ENCODE assay signal across 23 cellular contexts in the genomic region with DNA sequence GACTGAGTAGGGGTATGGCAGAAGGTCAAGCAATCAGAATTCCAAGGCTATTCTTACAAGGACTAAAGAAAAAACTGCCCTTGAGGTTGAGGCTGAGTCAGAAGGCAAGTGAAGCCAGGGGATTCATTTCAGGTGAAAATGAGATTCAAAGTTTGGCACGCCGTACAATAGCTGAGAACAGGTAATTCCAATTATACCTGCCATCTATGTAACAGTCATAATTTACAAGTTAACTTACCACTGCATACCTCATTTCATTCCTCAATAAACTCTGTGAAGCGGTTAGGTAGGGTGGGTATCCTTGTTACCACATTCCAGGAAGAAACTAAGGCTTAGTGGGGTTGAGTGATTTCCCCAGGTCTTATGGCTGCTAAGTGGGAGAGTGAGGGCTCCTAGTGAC.
DNase-seq lines count a peak whose midpoint lies in the region; ATAC-seq, FAIRE-seq and TF ChIP-seq lines count a peak whose summit lies in the region.
"Had no signal": no experiment of that assay in that cellular context is flagged by ENCODE, and none has a peak within 500 bp of the region (broad histone marks: within the 10 kb centered on the region; RNA-seq: fewer than 3 reads in every experiment).

No MANE protein-coding gene starts in this region.

- H3K4me2 ChIP-seq in keratinocyte (ENCODE audit: control insufficient read depth, extremely low read depth, insufficient read depth, low read depth, low read length) = no peak overlapping the region
- H3K4me2 ChIP-seq: BLaER1 had no signal

- H3K36me3 Mint-ChIP-seq in stimulated activated naive CD8-positive, alpha-beta T cell treated with anti-CD3 and anti-CD28 coated beads, Interleukin-15, Interleukin-2, amounts not matched to agents 100 ng/mL and 50 ng/mL, for 24 hours (ENCODE audit: low read depth) = no peaks in the 10 kb centered on the region
- H3K36me3 Mint-ChIP-seq: CD4-positive, CD25-positive, alpha-beta regulatory T cell; CD8-positive, alpha-beta T cell had no signal

- FAIRE-seq in keratinocyte (lab: Jason Lieb, UNC) = peak; percentile 71
- FAIRE-seq: A204.1, G401.6, GM12892, H1 had no signal

- no peak overlapping the region for H3K27ac ChIP-seq in keratinocyte (ENCODE audit: control insufficient read depth, insufficient read depth, low read length)
- H3K27ac ChIP-seq: 22Rv1, BLaER1, C4-2B, GM23248 had no signal

- DNase-seq in stimulated activated naive CD8-positive, alpha-beta T cell treated with anti-CD3 and anti-CD28 coated beads, Interleukin-15, amount 100 ng/mL, for 72 hours = no peak
- no peak for DNase-seq in keratinocyte (ENCODE audit: low read depth, low spot score)
- peak; percentile 36 for DNase-seq in renal cortical epithelial cell (ENCODE audit: low read depth)
- no peak for DNase-seq in HEK293T (ENCODE audit: extremely low spot score)
- no peak for DNase-seq in NCI-H187 treated with DMSO at 0.1 percent for 48 hours (lab: John Stamatoyannopoulos, UW)
- DNase-seq in activated CD4-positive, alpha-beta T cell treated with anti-CD3 and anti-CD28 coated beads, Interleukin-2, amount 50 U/mL, for 4 hours = no peak
- DNase-seq: Caco-2; CD4-positive, CD25-positive, alpha-beta regulatory T cell; CD8-positive, alpha-beta T cell; DMS153; DND-41; GM23248; H7; HCEC 1CT had no signal

- POLR2A ChIA-PET in HEK293T (lab: Yijun Ruan, JAX) = no interaction called here

- dilution Hi-C loops in keratinocyte (cut with MboI; ENCODE audit: extremely low pct_ligation_motif_present, low sequenced_read_pairs) = no loop called here

- H3K4me1 Mint-ChIP-seq in stimulated activated naive CD8-positive, alpha-beta T cell treated with anti-CD3 and anti-CD28 coated beads, Interleukin-15, Interleukin-2, amounts not matched to agents 100 ng/mL and 50 ng/mL, for 24 hours (ENCODE audit: low read depth) = no peaks in the 10 kb centered on the region
- no peaks in the 10 kb centered on the region for H3K4me1 Mint-ChIP-seq in stimulated activated naive CD8-positive, alpha-beta T cell treated with anti-CD3 and anti-CD28 coated beads, Interleukin-15, amount 100 ng/mL, for 72 hours
- H3K4me1 Mint-ChIP-seq: B cell; CD4-positive, CD25-positive, alpha-beta regulatory T cell had no signal

- no peaks in the 10 kb centered on the region for H3K27me3 ChIP-seq in keratinocyte (ENCODE audit: control insufficient read depth, extremely low read depth, insufficient read depth, low read length)
- H3K27me3 ChIP-seq: BLaER1 had no signal

- peak overlapping the region; percentile 10 for H3K27ac Mint-ChIP-seq in stimulated activated naive CD8-positive, alpha-beta T cell treated with anti-CD3 and anti-CD28 coated beads, Interleukin-15, Interleukin-2, amounts not matched to agents 100 ng/mL and 50 ng/mL, for 24 hours
- H3K27ac Mint-ChIP-seq in stimulated activated naive CD8-positive, alpha-beta T cell treated with anti-CD3 and anti-CD28 coated beads, Interleukin-15, amount 100 ng/mL, for 72 hours = no peak overlapping the region
- H3K27ac Mint-ChIP-seq: B cell; CD8-positive, alpha-beta T cell had no signal

- TF ChIP-seq CTCF in keratinocyte (optimal IDR thresholded peaks at IDR 0.05 in 1 of 3, IDR thresholded peaks at IDR 0.05 in 1 of 3, conservative IDR thresholded peaks at IDR 0.05 in 1 of 3; ENCODE audit: extremely low read depth in 1 of 3, insufficient read depth in 2 of 3, low read length in 3 of 3) = no peak

- no peaks in the 10 kb centered on the region for H3K9me3 ChIP-seq in keratinocyte (ENCODE audit: control insufficient read depth, low read depth, low read length)
- H3K9me3 ChIP-seq: BLaER1, Caco-2 had no signal

- no peak overlapping the region for H2AFZ ChIP-seq in keratinocyte (ENCODE audit: control insufficient read depth, low read length)
- H2AFZ ChIP-seq: GM23248 had no signal

- H3K79me2 ChIP-seq in keratinocyte (ENCODE audit: control insufficient read depth, insufficient read depth, low read length) = no peaks in the 10 kb centered on the region

- H4K20me1 ChIP-seq in keratinocyte (ENCODE audit: control insufficient read depth, extremely low read depth, insufficient read depth, low read length) = no peaks in the 10 kb centered on the region
- H4K20me1 ChIP-seq: BLaER1 had no signal

- no peak overlapping the region for H3K4me3 ChIP-seq in keratinocyte (ENCODE audit: control insufficient read depth in 2 of 3, extremely low read depth in 1 of 3, insufficient read depth in 2 of 3, low read depth in 1 of 3, low read length in 3 of 3)
- H3K4me3 ChIP-seq: BLaER1, GM23248 had no signal

- H3K4me1 ChIP-seq in keratinocyte (ENCODE audit: control insufficient read depth, extremely low read depth, insufficient read depth, low read length) = peaks cover 26% of the 10 kb centered on the region
- H3K4me1 ChIP-seq: BLaER1, Caco-2 had no signal

- H3K27me3 Mint-ChIP-seq in stimulated activated naive CD8-positive, alpha-beta T cell treated with anti-CD3 and anti-CD28 coated beads, Interleukin-15, Interleukin-2, amounts not matched to agents 100 ng/mL and 50 ng/mL, for 24 hours = peaks cover 10% of the 10 kb centered on the region
- peaks cover 7% of the 10 kb centered on the region for H3K27me3 Mint-ChIP-seq in stimulated activated naive CD8-positive, alpha-beta T cell treated with anti-CD3 and anti-CD28 coated beads, Interleukin-15, amount 100 ng/mL, for 72 hours

- no peak overlapping the region for H3K9ac ChIP-seq in keratinocyte (ENCODE audit: control insufficient read depth, extremely low read depth, insufficient read depth, low read length)
- H3K9ac ChIP-seq: BLaER1, GM23248 had no signal

- H3K9me1 ChIP-seq in keratinocyte (ENCODE audit: control insufficient read depth, extremely low read depth, insufficient read depth, low read length) = no peaks in the 10 kb centered on the region

- H3K36me3 ChIP-seq in keratinocyte (ENCODE audit: control insufficient read depth in 2 of 2, extremely low read depth in 1 of 2, insufficient read depth in 2 of 2, low read length in 2 of 2) = no peaks in the 10 kb centered on the region
- H3K36me3 ChIP-seq: BLaER1 had no signal

- CTCF ChIA-PET in HEK293T (lab: Yijun Ruan, JAX) = no interaction called here

- no peak overlapping the region for H3K4me3 Mint-ChIP-seq in stimulated activated naive CD8-positive, alpha-beta T cell treated with anti-CD3 and anti-CD28 coated beads, Interleukin-15, Interleukin-2, amounts not matched to agents 100 ng/mL and 50 ng/mL, for 24 hours
- H3K4me3 Mint-ChIP-seq in stimulated activated naive CD8-positive, alpha-beta T cell treated with anti-CD3 and anti-CD28 coated beads, Interleukin-15, amount 100 ng/mL, for 72 hours = no peak overlapping the region
- H3K4me3 Mint-ChIP-seq: B cell; CD4-positive, CD25-positive, alpha-beta regulatory T cell; CD8-positive, alpha-beta T cell had no signal

- ATAC-seq in stimulated activated naive CD8-positive, alpha-beta T cell treated with anti-CD3 and anti-CD28 coated beads, Interleukin-15, amount 100 ng/mL, for 72 hours = no peak
- ATAC-seq: CD8-positive, alpha-beta T cell had no signal

- no peaks in the 10 kb centered on the region for H3K9me3 Mint-ChIP-seq in stimulated activated naive CD8-positive, alpha-beta T cell treated with anti-CD3 and anti-CD28 coated beads, Interleukin-15, Interleukin-2, amounts not matched to agents 100 ng/mL and 50 ng/mL, for 24 hours
- no peaks in the 10 kb centered on the region for H3K9me3 Mint-ChIP-seq in stimulated activated naive CD8-positive, alpha-beta T cell treated with anti-CD3 and anti-CD28 coated beads, Interleukin-15, amount 100 ng/mL, for 72 hours
- H3K9me3 Mint-ChIP-seq: CD8-positive, alpha-beta T cell had no signal

TF ChIP-seq in HEK293T, 16 proteins besides CTCF, POLR2A, EP300 and RAD21:
- TF ChIP-seq HDGF (IDR thresholded peaks at IDR 0.05; ENCODE audit: borderline replicate concordance) = no peak
- no peak for TF ChIP-seq ARNT (IDR thresholded peaks at IDR 0.05)
- TF ChIP-seq FOXM1 (IDR thresholded peaks at IDR 0.05; ENCODE audit: borderline replicate concordance) = no peak
- TF ChIP-seq ZNF384 (IDR thresholded peaks at IDR 0.05) = no peak
- no peak for TF ChIP-seq L3MBTL2 (conservative IDR thresholded peaks at IDR 0.05)
- no peak for TF ChIP-seq ELF4 (IDR thresholded peaks at IDR 0.05)
- no peak for TF ChIP-seq FOXK2 (IDR thresholded peaks at IDR 0.05)
- no peak for TF ChIP-seq CTBP1 (IDR thresholded peaks at IDR 0.05; ENCODE audit: borderline replicate concordance)
- TF ChIP-seq SUZ12 (IDR thresholded peaks at IDR 0.05) = no peak
- TF ChIP-seq FOXA1 (IDR thresholded peaks at IDR 0.05) = no peak
- no peak for TF ChIP-seq BHLHE40 (IDR thresholded peaks at IDR 0.05; ENCODE audit: borderline replicate concordance)
- TF ChIP-seq, protein P1, sequence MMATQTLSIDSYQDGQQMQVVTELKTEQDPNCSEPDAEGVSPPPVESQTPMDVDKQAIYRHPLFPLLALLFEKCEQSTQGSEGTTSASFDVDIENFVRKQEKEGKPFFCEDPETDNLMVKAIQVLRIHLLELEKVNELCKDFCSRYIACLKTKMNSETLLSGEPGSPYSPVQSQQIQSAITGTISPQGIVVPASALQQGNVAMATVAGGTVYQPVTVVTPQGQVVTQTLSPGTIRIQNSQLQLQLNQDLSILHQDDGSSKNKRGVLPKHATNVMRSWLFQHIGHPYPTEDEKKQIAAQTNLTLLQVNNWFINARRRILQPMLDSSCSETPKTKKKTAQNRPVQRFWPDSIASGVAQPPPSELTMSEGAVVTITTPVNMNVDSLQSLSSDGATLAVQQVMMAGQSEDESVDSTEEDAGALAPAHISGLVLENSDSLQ (IDR thresholded peaks at IDR 0.05) = no peak
- no peak for TF ChIP-seq SP1 (IDR thresholded peaks at IDR 0.05)
- no peak for TF ChIP-seq NFRKB (IDR thresholded peaks at IDR 0.05)
- no peak for TF ChIP-seq TARDBP (IDR thresholded peaks at IDR 0.05)
- no peak for TF ChIP-seq LEF1 (IDR thresholded peaks at IDR 0.05; ENCODE audit: borderline replicate concordance)
